Comparison of ENCODE assay signal across 20 cellular contexts in genomic region chr7:101939136-101939695, GRCh38.
DNase-seq lines count a peak whose midpoint lies in the region; ATAC-seq, FAIRE-seq and TF ChIP-seq lines count a peak whose summit lies in the region.
"Had no signal": no experiment of that assay in that cellular context is flagged by ENCODE, and none has a peak within 500 bp of the region (broad histone marks: within the 10 kb centered on the region; RNA-seq: fewer than 3 reads in every experiment).

No MANE protein-coding gene starts in this region.

- intact Hi-C loops in activated naive CD4-positive, alpha-beta T cell treated with anti-CD3 and anti-CD28 coated beads for 36 hours (cut with micrococcal nuclease): no loop called here
- intact Hi-C loops in GM12878 (cut with micrococcal nuclease; ENCODE audit: unreplicated experiment) (loop anchor here (10.0 kb wide), 1 partner anchor 296 kb away; no protein-coding TSS in a partner anchor), uterus (cut with DNase I; ENCODE audit: low total_unique reads) (no loop called here)

- H3K27ac Mint-ChIP-seq in activated naive CD4-positive, alpha-beta T cell treated with anti-CD3 and anti-CD28 coated beads for 36 hours: peak overlapping the region; percentile 36
- H3K27ac Mint-ChIP-seq in activated naive CD4-positive, alpha-beta T cell treated with anti-CD3 and anti-CD28 coated beads, Interleukin-2, amount 50 U/mL, for 72 hours: no peak overlapping the region
- H3K27ac Mint-ChIP-seq in T-helper 17 cell: no peak overlapping the region
- H3K27ac Mint-ChIP-seq: endodermal cell had no signal

- BruUV-seq in GM12878 (replicated peaks; lab: Mats Ljungman, UMichigan): no TSS peak

- SMC1A ChIA-PET in GM12878 (lab: Charles Lee; ENCODE audit: uncharacterized antibody, unreplicated experiment): interaction anchor here (3.7 kb wide), 1 partner anchor 46 kb away, joined by 21 read pairs; no protein-coding TSS in a partner anchor

- no peak for TF ChIP-seq RAD21 in GM12878 (IDR thresholded peaks at IDR 0.05; ENCODE audit: insufficient read depth, low read depth, low read length)

- H2AFZ ChIP-seq in GM12878 (ENCODE audit: control insufficient read depth, low read depth, low read length): no peak overlapping the region
- H2AFZ ChIP-seq in GM23248: no peak overlapping the region

- H3F3A ChIP-seq in GM23248 (ENCODE audit: insufficient read depth): peaks cover 11% of the 10 kb centered on the region

- 43% methylated on average over 8 of the region's 8 CpGs for WGBS in GM12878 (ENCODE audit: insufficient coverage, insufficient replicate concordance, low lambda C conversion rate, missing lambda C conversion rate)
- WGBS in GM23248 (ENCODE audit: low coverage in 1 of 2, low lambda C conversion rate in 2 of 2, missing lambda C conversion rate in 2 of 2), 2 experiments: 94 to 97% methylated on average over 8 of the region's 8 CpGs

- POLR2A ChIA-PET in GM12878 (lab: Charles Lee): interaction anchor here (0.8 to 1.3 kb wide), 2 partner anchors 18 to 42 kb away, joined by 3 to 5 read pairs; no protein-coding TSS in a partner anchor

- H3K9me3 ChIP-seq in GM12878 (replicated peaks; ENCODE audit: control insufficient read depth, insufficient read depth, low read length) (no peaks in the 10 kb centered on the region; the same call in 2 of the 3 replicates), uterus (no peaks in the 10 kb centered on the region), GM23248 (ENCODE audit: low read depth) (no peaks in the 10 kb centered on the region), T-helper 17 cell (ENCODE audit: control insufficient read depth, low read length, poor library complexity, severe bottlenecking) (no peaks in the 10 kb centered on the region)
- H3K9me3 ChIP-seq: HAP-1, mucosa of descending colon, ovary had no signal

- H3K79me2 ChIP-seq in GM12878 (ENCODE audit: control insufficient read depth, insufficient read depth, low read length): peaks cover 12% of the 10 kb centered on the region
- peaks cover 41% of the 10 kb centered on the region for H3K79me2 ChIP-seq in GM23248 (ENCODE audit: insufficient read depth)

- H3K9me2 ChIP-seq in GM23248 (ENCODE audit: insufficient read depth): no peaks in the 10 kb centered on the region

- TF ChIP-seq CTCF in GM12878 (IDR thresholded peaks at IDR 0.05 in 2 of 3, conservative IDR thresholded peaks at IDR 0.05 in 1 of 3; ENCODE audit: control insufficient read depth in 2 of 3, extremely low read depth in 1 of 3, insufficient read depth in 1 of 3, low read depth in 3 of 3, low read length in 3 of 3) (no peak), uterus (IDR thresholded peaks at IDR 0.05) (no peak)

- H3K4me1 ChIP-seq in GM12878 (ENCODE audit: control insufficient read depth, insufficient read depth, low read length) (peaks cover 60% of the 10 kb centered on the region), uterus (peaks cover 15 to 21% of the 10 kb centered on the region in 2 donors), GM23248 (ENCODE audit: insufficient read depth) (peaks cover 37% of the 10 kb centered on the region)
- H3K4me1 ChIP-seq: HAP-1 had no signal

- no peaks in the 10 kb centered on the region for H3K36me3 Mint-ChIP-seq in activated naive CD4-positive, alpha-beta T cell treated with anti-CD3 and anti-CD28 coated beads for 36 hours (ENCODE audit: low read depth)
- no peaks in the 10 kb centered on the region for H3K36me3 Mint-ChIP-seq in activated naive CD4-positive, alpha-beta T cell treated with anti-CD3 and anti-CD28 coated beads, Interleukin-2, amount 50 U/mL, for 72 hours
- no peaks in the 10 kb centered on the region for H3K36me3 Mint-ChIP-seq in T-helper 17 cell (ENCODE audit: low read depth)
- H3K36me3 Mint-ChIP-seq: CD4-positive, CD25-positive, alpha-beta regulatory T cell had no signal

- H3K4me3 ChIP-seq in GM12878 (no peak overlapping the region), uterus (no peak overlapping the region), GM23248 (no peak overlapping the region)
- H3K4me3 ChIP-seq: HAP-1, mucosa of descending colon, ovary had no signal

- in situ Hi-C loops in GM12878 (cut with MboI) (no loop called here), GM23248 (cut with MboI) (no loop called here)

- H4K20me1 ChIP-seq in GM12878 (ENCODE audit: control insufficient read depth, insufficient read depth) (no peaks in the 10 kb centered on the region), GM23248 (ENCODE audit: insufficient read depth) (no peaks in the 10 kb centered on the region)

- no peak overlapping the region for H3K9ac ChIP-seq in GM12878 (ENCODE audit: control insufficient read depth, insufficient read depth, low read length)
- H3K9ac ChIP-seq in GM23248: no peak overlapping the region

- DNase-seq in activated naive CD4-positive, alpha-beta T cell treated with anti-CD3 and anti-CD28 coated beads for 36 hours: no peak
- DNase-seq in activated naive CD4-positive, alpha-beta T cell treated with anti-CD3 and anti-CD28 coated beads, Interleukin-2, amount 50 U/mL, for 72 hours (ENCODE audit: low spot score in 2 of 2): no peak
- DNase-seq in GM12878 (ENCODE audit: low read depth, low spot score) (no peak), uterus (no peak), GM23248 (no peak), T-helper 17 cell (no peak)
- DNase-seq in stimulated activated CD4-positive, alpha-beta T cell treated with anti-CD3 and anti-CD28 coated beads, Interleukin-15, amount 100 ng/mL, for 24 hours: no peak
- DNase-seq: activated gamma-delta T cell; anterior cingulate cortex; CD4-positive, CD25-positive, alpha-beta regulatory T cell; endodermal cell; mucosa of descending colon; NCI-H1092 treated with DMSO at 0.1 percent for 48 hours; NCI-H69; ovary had no signal

- TF ChIP-seq POLR2A in GM12878 (IDR thresholded peaks at IDR 0.05; ENCODE audit: low read depth, low read length) (no peak), uterus (IDR thresholded peaks at IDR 0.05) (no peak)

- H3K36me3 ChIP-seq in GM12878 (ENCODE audit: control insufficient read depth in 2 of 2, insufficient read depth in 2 of 2, low read length in 1 of 2) (peaks cover 0 to 1% of the 10 kb centered on the region in 2 experiments; a peak in 1 of 4 replicates), uterus (no peaks in the 10 kb centered on the region), GM23248 (ENCODE audit: low read depth) (no peaks in the 10 kb centered on the region)
- H3K36me3 ChIP-seq: HAP-1, ovary had no signal

- H3K27me3 ChIP-seq in GM12878 (replicated peaks in 1 of 2; ENCODE audit: control insufficient read depth in 2 of 2, insufficient read depth in 2 of 2, low read length in 1 of 2) (no peaks in the 10 kb centered on the region), uterus (no peaks in the 10 kb centered on the region), GM23248 (replicated peaks; ENCODE audit: insufficient read depth) (no peaks in the 10 kb centered on the region)
- H3K27me3 ChIP-seq: ovary had no signal

- no peaks in the 10 kb centered on the region for H3K27me3 Mint-ChIP-seq in activated naive CD4-positive, alpha-beta T cell treated with anti-CD3 and anti-CD28 coated beads for 36 hours (ENCODE audit: low read depth)
- H3K27me3 Mint-ChIP-seq in T-helper 17 cell: no peaks in the 10 kb centered on the region
- H3K27me3 Mint-ChIP-seq: CD4-positive, CD25-positive, alpha-beta regulatory T cell had no signal

- CTCF ChIA-PET in activated naive CD4-positive, alpha-beta T cell treated with anti-CD3 and anti-CD28 coated beads for 36 hours (lab: Charles Lee): no interaction called here
- CTCF ChIA-PET in GM12878 (lab: Yijun Ruan, JAX): no interaction called here

- FAIRE-seq in GM12878 (lab: Jason Lieb, UNC): no peak
- FAIRE-seq: A204.1, RCC 7860 had no signal

- ATAC-seq in activated naive CD4-positive, alpha-beta T cell treated with anti-CD3 and anti-CD28 coated beads, Interleukin-2, amount 50 U/mL, for 72 hours: no peak
- peak; percentile 46 for ATAC-seq in HG03175 (IDR thresholded peaks at IDR 0.05; ENCODE audit: unreplicated experiment)
- ATAC-seq in GM12878: peak; percentile 88
- ATAC-seq in T-helper 17 cell: no peak
- ATAC-seq: mucosa of descending colon had no signal

- no peak for TF ChIP-seq EP300 in GM12878 (IDR thresholded peaks at IDR 0.05; ENCODE audit: borderline replicate concordance in 1 of 2, control insufficient read depth in 1 of 2, low read depth in 2 of 2, low read length in 2 of 2)

- peaks cover 10% of the 10 kb centered on the region for H3K4me1 Mint-ChIP-seq in activated naive CD4-positive, alpha-beta T cell treated with anti-CD3 and anti-CD28 coated beads for 36 hours (ENCODE audit: low read depth)
- H3K4me1 Mint-ChIP-seq in T-helper 17 cell: peaks cover 6% of the 10 kb centered on the region

- RAD21 ChIA-PET in GM12878 (lab: Charles Lee; ENCODE audit: unreplicated experiment): interaction anchor here (1.4 to 3.6 kb wide), 3 partner anchors 16 to 47 kb away, joined by 5 to 28 read pairs (median 9); no protein-coding TSS in a partner anchor

- no peak overlapping the region for H3K27ac ChIP-seq in GM12878 (ENCODE audit: control insufficient read depth, insufficient read depth)
- peak overlapping the region; percentile 88 to 95 for H3K27ac ChIP-seq in uterus
- no peak overlapping the region for H3K27ac ChIP-seq in GM23248
- H3K27ac ChIP-seq: ovary had no signal

- H3K4me2 ChIP-seq in GM12878 (ENCODE audit: control insufficient read depth, insufficient read depth) (no peak overlapping the region), GM23248 (ENCODE audit: unreplicated experiment) (no peak overlapping the region)

- H3K9me3 Mint-ChIP-seq in activated naive CD4-positive, alpha-beta T cell treated with anti-CD3 and anti-CD28 coated beads for 36 hours: no peaks in the 10 kb centered on the region
- no peaks in the 10 kb centered on the region for H3K9me3 Mint-ChIP-seq in activated naive CD4-positive, alpha-beta T cell treated with anti-CD3 and anti-CD28 coated beads, Interleukin-2, amount 50 U/mL, for 72 hours
- H3K9me3 Mint-ChIP-seq: CD4-positive, CD25-positive, alpha-beta regulatory T cell; IgD-negative memory B cell had no signal

- H3K4me3 Mint-ChIP-seq in activated naive CD4-positive, alpha-beta T cell treated with anti-CD3 and anti-CD28 coated beads for 36 hours: no peak overlapping the region
- H3K4me3 Mint-ChIP-seq in T-helper 17 cell: no peak overlapping the region
- H3K4me3 Mint-ChIP-seq: CD4-positive, CD25-positive, alpha-beta regulatory T cell; endodermal cell had no signal

TF ChIP-seq in GM12878, 131 proteins besides CTCF, POLR2A, EP300 and RAD21 (continues in another document):
- TF ChIP-seq ATF7 (IDR thresholded peaks at IDR 0.05; ENCODE audit: low read depth): 0 out of 2 replicates have a peak, but pooled peaks have one; percentile 35

Comparison
In these comparisons a context has a peak if more than half of its experiments do, and no peak if none do; other contexts are left out.
1. ATAC-seq: peak in HG03175 (single experiment) and GM12878 (single experiment); none in activated naive CD4-positive, alpha-beta T cell treated with anti-CD3 and anti-CD28 coated beads, Interleukin-2, amount 50 U/mL, for 72 hours (0 of 2) and T-helper 17 cell (single experiment).
2. H3K27ac ChIP-seq: peak in uterus (2 of 2); none in GM12878 (single experiment) and GM23248 (single experiment).